9 cellular contexts compared by ENCODE assay signal in the genomic region with DNA sequence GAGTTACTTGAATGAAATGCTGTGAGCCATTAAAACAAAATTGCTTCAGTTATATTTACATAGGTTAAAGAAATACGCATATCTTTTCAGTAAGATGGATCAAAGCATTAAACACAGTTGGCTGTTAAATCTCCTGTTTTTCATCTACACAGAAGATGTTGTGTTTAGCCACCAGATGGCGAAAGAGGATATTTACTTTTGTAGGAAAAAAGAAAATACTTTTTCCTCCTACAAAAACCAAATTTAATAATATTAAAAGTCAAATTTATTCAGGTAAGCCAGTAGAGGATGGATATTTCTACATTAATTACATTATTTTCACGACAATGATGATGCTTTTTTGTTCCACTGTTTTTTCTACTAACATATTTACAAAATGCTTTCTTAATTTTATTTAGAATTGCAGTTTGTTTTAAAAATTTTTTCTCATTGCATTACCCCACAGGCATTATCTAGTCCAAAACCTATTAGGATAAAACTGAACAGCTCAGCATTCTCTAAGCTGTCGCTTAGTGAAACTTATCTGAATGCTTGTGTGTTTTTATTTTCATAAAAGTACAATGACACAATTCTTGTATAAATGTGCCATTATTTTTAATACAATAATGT.
A peak's percentile ranks its signal among the peaks of the same experiment; 100 is the strongest.
DNase-seq lines count a peak whose midpoint lies in the region; ATAC-seq lines count a peak whose summit lies in the region.
"Had no signal": no experiment of that assay in that cellular context is flagged by ENCODE, and none has a peak within 500 bp of the region (broad histone marks: within the 10 kb centered on the region; RNA-seq: fewer than 3 reads in every experiment).

No MANE protein-coding gene starts in this region.

- ATAC-seq in GM18861 (IDR thresholded peaks at IDR 0.05; ENCODE audit: unreplicated experiment): no peak
- ATAC-seq in HG03095 (IDR thresholded peaks at IDR 0.05; ENCODE audit: unreplicated experiment): no peak

- DNase-seq in ELR (ENCODE audit: low read depth) (peak; percentile 7), MV-4-11 (lab: John Stamatoyannopoulos, UW) (peak; percentile 7), amniotic stem cell (lab: John Stamatoyannopoulos, UW) (peak; percentile 3), medulla oblongata (ENCODE audit: extremely low spot score) (peak; percentile 56), SHP77 treated with DMSO at 0.1 percent for 48 hours (lab: John Stamatoyannopoulos, UW) (no peak)
- DNase-seq in effector CD4-positive, alpha-beta T cell: no peak
- DNase-seq: naive B cell had no signal

Comparison
In these comparisons a context has a peak if more than half of its experiments do, and no peak if none do; other contexts are left out.
1. DNase-seq: peak in ELR (single experiment), MV-4-11 (single experiment), amniotic stem cell (single experiment) and medulla oblongata (single experiment); none in effector CD4-positive, alpha-beta T cell (single experiment) and SHP77 treated with DMSO at 0.1 percent for 48 hours (single experiment).